Comparison of ENCODE assay signal across 1 cellular context in genomic region chr19:674282-675151, GRCh38.
TF ChIP-seq lines count a peak whose summit lies in the region.

No MANE protein-coding gene starts in this region.

TF ChIP-seq in liver, 16 proteins besides CTCF, POLR2A, EP300 and RAD21 (continued from another document):
- no peak for TF ChIP-seq ATF3 (IDR thresholded peaks at IDR 0.05)
